10 cellular contexts compared by ENCODE assay signal in the genomic region with DNA sequence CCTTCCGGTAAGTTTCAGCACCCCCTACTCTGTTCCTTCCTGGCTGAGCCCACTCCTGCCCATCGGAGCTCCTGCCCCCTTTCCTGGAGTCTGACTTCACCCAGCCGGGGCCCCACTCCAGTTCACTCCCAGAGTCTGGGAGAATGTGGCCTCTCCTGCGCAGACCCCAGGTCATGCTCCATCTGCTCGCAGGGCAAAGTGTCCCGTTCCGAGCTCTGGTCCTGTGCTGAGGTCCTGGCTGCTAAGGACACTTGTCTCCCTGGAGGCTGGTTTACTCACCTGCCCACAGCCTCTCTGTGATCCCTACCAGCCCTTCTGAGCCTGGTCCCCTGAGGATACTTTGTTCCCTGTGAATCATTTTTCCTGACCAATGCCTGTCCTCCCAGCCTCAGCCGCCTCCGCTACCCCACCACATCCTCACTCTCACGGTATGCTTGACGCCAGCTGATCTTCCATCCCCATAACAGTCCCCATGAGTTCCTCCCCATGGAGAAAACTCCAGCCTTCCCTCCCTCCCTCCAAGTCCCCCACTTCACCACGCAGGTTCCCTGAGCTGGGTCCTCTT. TPM values are rescaled to one million over a fixed set of nuclear protein-coding genes. Genes with fewer than 3 reads are reported as not detected.
DNase-seq lines count a peak whose midpoint lies in the region; ATAC-seq, FAIRE-seq and TF ChIP-seq lines count a peak whose summit lies in the region.
"Had no signal": no experiment of that assay in that cellular context is flagged by ENCODE, and none has a peak within 500 bp of the region (broad histone marks: within the 10 kb centered on the region; RNA-seq: fewer than 3 reads in every experiment).

No MANE protein-coding gene starts in this region.

- H3K27me3 ChIP-seq in uterus: peaks cover 0 to 3% of the 10 kb centered on the region in 2 donors

- no peak for DNase-seq in Calu3
- peak; percentile 82 for DNase-seq in RCC 7860 (ENCODE audit: low spot score)
- DNase-seq in epithelial cell of proximal tubule (ENCODE audit: low read depth): peak; percentile 23
- peak; percentile 83 for DNase-seq in posterior vena cava (ENCODE audit: low spot score)
- DNase-seq in NCI-H2081 treated with DMSO at 0.1 percent for 48 hours (lab: John Stamatoyannopoulos, UW): no peak
- DNase-seq in NCI-H2227 (lab: John Stamatoyannopoulos, UW; ENCODE audit: unreplicated experiment): no peak
- DNase-seq in uterus: no peak
- DNase-seq: NCI-H1694 treated with DMSO at 0.1 percent for 48 hours had no signal

- H3K36me3 ChIP-seq in uterus: no peaks in the 10 kb centered on the region

- ATAC-seq in HG03097 (IDR thresholded peaks at IDR 0.05; ENCODE audit: low FRiP score, unreplicated experiment): no peak

- no peak for TF ChIP-seq POLR2A in uterus (IDR thresholded peaks at IDR 0.05)

- no peaks in the 10 kb centered on the region for H3K27me3 Mint-ChIP-seq in Calu3 (ENCODE audit: unreplicated experiment)

- FAIRE-seq in RCC 7860 (lab: Jason Lieb, UNC): peak; percentile 85

- no peak overlapping the region for H3K27ac ChIP-seq in uterus

- no peaks in the 10 kb centered on the region for H3K9me3 ChIP-seq in uterus

- intact Hi-C loops in Calu3 (cut with micrococcal nuclease; ENCODE audit: unreplicated experiment): no loop called here
- intact Hi-C loops in posterior vena cava (cut with DNase I): no loop called here
- intact Hi-C loops in uterus (cut with DNase I; ENCODE audit: low total_unique reads): no loop called here

- H3K36me3 Mint-ChIP-seq in Calu3 (ENCODE audit: insufficient read depth, unreplicated experiment): peaks cover 51% of the 10 kb centered on the region

- TF ChIP-seq CTCF in Calu3 (IDR thresholded peaks at IDR 0.05; ENCODE audit: unreplicated experiment) (no peak), epithelial cell of proximal tubule (conservative IDR thresholded peaks at IDR 0.05; ENCODE audit: low read depth, low read length) (no peak), uterus (IDR thresholded peaks at IDR 0.05) (no peak)

- no peaks in the 10 kb centered on the region for H3K9me3 Mint-ChIP-seq in Calu3 (ENCODE audit: low read depth, unreplicated experiment)
- H3K9me3 Mint-ChIP-seq: activated T-helper 1 cell treated with anti-CD3 and anti-CD28 coated beads, Interleukin-12 subunit alpha, Interleukin-12 subunit beta, Interleukin-2, Interleukin-4 antibody, amounts not matched to agents 30 ng/mL and 10 ng/mL and 1 ng/mL, durations not matched to agents 14 hours and 24 hours and 36 hours had no signal

- H3K4me1 Mint-ChIP-seq in Calu3 (ENCODE audit: low read depth, unreplicated experiment): no peaks in the 10 kb centered on the region

- H3K27ac Mint-ChIP-seq in Calu3 (ENCODE audit: unreplicated experiment): peak overlapping the region; percentile 60
- H3K27ac Mint-ChIP-seq: activated T-helper 1 cell treated with anti-CD3 and anti-CD28 coated beads, Interleukin-12 subunit alpha, Interleukin-12 subunit beta, Interleukin-2, Interleukin-4 antibody, amounts not matched to agents 30 ng/mL and 10 ng/mL and 1 ng/mL, durations not matched to agents 14 hours and 24 hours and 36 hours had no signal

- H3K4me1 ChIP-seq in uterus: peaks cover 0 to 10% of the 10 kb centered on the region in 2 donors

- BruUV-seq in Calu3 (replicated peaks; lab: Mats Ljungman, UMichigan): no TSS peak

- H3K4me3 Mint-ChIP-seq in Calu3 (ENCODE audit: low read depth, unreplicated experiment): peak overlapping the region; percentile 7

- H3K4me3 ChIP-seq in epithelial cell of proximal tubule (ENCODE audit: low read depth, low read length) (peak overlapping the region; percentile 44), uterus (no peak overlapping the region)

- CTCF ChIA-PET in Calu3 (lab: Charles Lee): interaction anchor here (0.6 kb wide), 1 partner anchor 1473 kb away, joined by 9 read pairs; no protein-coding TSS in a partner anchor

RNA-seq across cellular contexts. Expression of a gene that starts 0.5 kb away (rescaled TPM):
- total RNA-seq in Calu3 (2022) (3.3 and 8.1 TPM in 2 replicates), epithelial cell of proximal tubule (not detected in 2 replicates), posterior vena cava (1 to 10 TPM; 1.4 to 2.4 TPM), uterus (under 1 TPM in 1 of 4 donors, not detected in 3; 0.85 TPM)

RNA-seq across cellular contexts. Expression of a gene that starts 13.9 kb away (rescaled TPM):
- total RNA-seq in Calu3 (2022): 531 and 685 TPM in 2 replicates
- 192 and 211 TPM in 2 replicates for total RNA-seq in epithelial cell of proximal tubule
- total RNA-seq in posterior vena cava: 100 to 1,000 TPM; 351 to 519 TPM
- total RNA-seq in uterus: 100 to 1,000 TPM in 2 of 4 donors, 10 to 100 TPM in 2; 80.0 to 188 (median 126) TPM

RNA-seq across cellular contexts. Expression of a gene that starts 52.9 kb away (rescaled TPM):
- total RNA-seq in Calu3 (2022) (not detected in 2 replicates), epithelial cell of proximal tubule (not detected in 2 replicates), posterior vena cava (not detected), uterus (not detected)
- total RNA-seq: activated T-helper 1 cell treated with anti-CD3 and anti-CD28 coated beads, Interleukin-12 subunit alpha, Interleukin-12 subunit beta, Interleukin-2, Interleukin-4 antibody, amounts not matched to agents 30 ng/mL and 10 ng/mL and 1 ng/mL, durations not matched to agents 14 hours and 24 hours and 36 hours had no signal

Comparison
In these comparisons a context has a peak if more than half of its experiments do, and no peak if none do; other contexts are left out.
1. DNase-seq: peak in RCC 7860 (single experiment), epithelial cell of proximal tubule (single experiment) and posterior vena cava (single experiment); none in Calu3 (single experiment), NCI-H2081 treated with DMSO at 0.1 percent for 48 hours (single experiment), NCI-H2227 (single experiment) and uterus (0 of 2).